In genomic region chr10:133298466-133298865, GRCh38 we compare ENCODE assay signal across 31 cellular contexts. TPM values are rescaled to one million over a fixed set of nuclear protein-coding genes. Genes with fewer than 3 reads are reported as not detected.
"Had no signal": no experiment of that assay in that cellular context is flagged by ENCODE, and none has a peak within 500 bp of the region (broad histone marks: within the 10 kb centered on the region; RNA-seq: fewer than 3 reads in every experiment).

No MANE protein-coding gene starts in this region.

- FAIRE-seq: bronchial epithelial cell, TTC549 had no signal

- H3K4me1 ChIP-seq: ascending aorta had no signal

- ATAC-seq: activated CD8-positive, alpha-beta T cell treated with anti-CD3 and anti-CD28 coated beads for 36 hours; activated naive CD8-positive, alpha-beta T cell treated with anti-CD3 and anti-CD28 coated beads, Interleukin-2, amount 50 U/mL, for 24 hours had no signal

- H3K4me3 ChIP-seq: ascending aorta, cardiac muscle cell had no signal

- H3K27ac ChIP-seq: ascending aorta, cardiac muscle cell, VCaP had no signal

- H3K9me3 ChIP-seq: ascending aorta had no signal

- H3K27me3 ChIP-seq: ascending aorta, cardiac muscle cell had no signal

- DNase-seq: activated B cell treated with CpG ODN at 0.5 μM for 24 hours; activated CD4-positive, alpha-beta memory T cell treated with anti-CD3 and anti-CD28 coated beads for 36 hours; activated CD4-positive, alpha-beta T cell treated with anti-CD3 and anti-CD28 coated beads for 4 hours; activated CD4-positive, alpha-beta T cell treated with anti-CD3 and anti-CD28 coated beads, Interleukin-2, amount 10 ng/mL, durations not matched to agents 24 days and 14 days; activated CD4-positive, alpha-beta T cell treated with anti-CD3 and anti-CD28 coated beads, Interleukin-2, amount 50 U/mL, for 1 hour; activated CD4-positive, alpha-beta T cell treated with anti-CD3 and anti-CD28 coated beads, Interleukin-2, amount 50 U/mL, for 4 hours; activated CD4-positive, CD25-positive, alpha-beta regulatory T cell treated with anti-CD3 and anti-CD28 coated beads, Interleukin-2, amount 50 U/mL, for 72 hours; activated CD8-positive, alpha-beta memory T cell treated with anti-CD3 and anti-CD28 coated beads, Interleukin-2, amount 50 U/mL, for 4 hours; activated CD8-positive, alpha-beta T cell treated with anti-CD3 and anti-CD28 coated beads for 36 hours; activated effector memory CD4-positive, alpha-beta T cell treated with Interleukin-2 at 50 U/mL for 16 hours; activated gamma-delta T cell; activated naive CD4-positive, alpha-beta T cell treated with Interleukin-2 at 50 U/mL for 16 hours; activated naive CD8-positive, alpha-beta T cell treated with anti-CD3 and anti-CD28 coated beads, Interleukin-2, amount 10 ng/mL, durations not matched to agents 7 days and 5 days; activated naive CD8-positive, alpha-beta T cell treated with anti-CD3 and anti-CD28 coated beads, Interleukin-2, amount 50 U/mL, for 24 hours; activated T-cell treated with anti-CD3 and anti-CD28 coated beads for 4 hours; activated T-cell treated with anti-CD3 and anti-CD28 coated beads, Interleukin-2, amount 50 U/mL, for 24 hours; activated T-cell treated with anti-CD3 and anti-CD28 coated beads, Interleukin-2, amount 50 U/mL, for 48 hours; amygdala; anterior cingulate cortex; caudate nucleus; SW 1271; T-helper 1 cell; T-helper 2 cell; T-helper 9 cell had no signal

RNA-seq across cellular contexts. Expression of gene CALY, which starts 38.2 kb away (rescaled TPM):
- total RNA-seq: activated B cell treated with CpG ODN at 0.5 μM for 24 hours; activated CD4-positive, alpha-beta memory T cell treated with anti-CD3 and anti-CD28 coated beads for 36 hours; activated CD4-positive, alpha-beta T cell treated with anti-CD3 and anti-CD28 coated beads, Interleukin-2, amount 10 ng/mL, durations not matched to agents 24 days and 14 days; activated CD8-positive, alpha-beta memory T cell treated with anti-CD3 and anti-CD28 coated beads for 36 hours; activated CD8-positive, alpha-beta T cell treated with anti-CD3 and anti-CD28 coated beads for 36 hours; activated T-helper 2 cell treated with anti-CD3 and anti-CD28 coated beads, Interferon-gamma antibody, Interleukin-2, Interleukin-4, amounts not matched to agents 10 μg/mL and 5 μg/mL and 100 μg/mL, durations not matched to agents 14 hours and 24 hours and 36 hours; ascending aorta; bronchial epithelial cell had no signal

RNA-seq across cellular contexts. Expression of gene PRAP1, which starts 48.7 kb away (rescaled TPM):
- total RNA-seq: activated B cell treated with CpG ODN at 0.5 μM for 24 hours; activated CD4-positive, alpha-beta memory T cell treated with anti-CD3 and anti-CD28 coated beads for 36 hours; activated CD4-positive, alpha-beta T cell treated with anti-CD3 and anti-CD28 coated beads, Interleukin-2, amount 10 ng/mL, durations not matched to agents 24 days and 14 days; activated CD8-positive, alpha-beta memory T cell treated with anti-CD3 and anti-CD28 coated beads for 36 hours; activated CD8-positive, alpha-beta T cell treated with anti-CD3 and anti-CD28 coated beads for 36 hours; activated naive CD8-positive, alpha-beta T cell treated with anti-CD3 and anti-CD28 coated beads, Interleukin-2, amount 10 ng/mL, durations not matched to agents 7 days and 5 days; activated T-helper 2 cell treated with anti-CD3 and anti-CD28 coated beads, Interferon-gamma antibody, Interleukin-2, Interleukin-4, amounts not matched to agents 10 μg/mL and 5 μg/mL and 100 μg/mL, durations not matched to agents 14 hours and 24 hours and 36 hours; ascending aorta; bronchial epithelial cell had no signal
